In the genomic region with DNA sequence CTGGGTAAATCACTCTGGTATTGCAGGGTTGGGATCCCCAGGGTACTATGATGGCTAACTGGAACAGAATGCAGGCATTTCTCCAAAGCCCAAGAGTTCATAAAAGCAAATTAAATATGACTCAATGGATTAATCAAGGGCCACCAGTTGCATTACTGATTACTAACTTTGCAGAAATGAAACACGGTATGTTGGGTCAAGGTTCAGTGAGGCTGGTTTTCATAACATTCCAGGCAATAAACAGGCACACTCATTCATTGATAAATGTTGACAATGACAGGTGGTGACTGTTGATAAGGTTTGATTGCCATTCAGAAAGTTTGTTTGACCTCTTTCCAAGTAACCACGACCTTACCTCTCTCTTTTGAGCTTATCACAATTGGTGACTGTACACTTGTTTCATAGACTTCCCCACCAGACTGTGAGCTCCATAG, we compare ENCODE assay signal across 8 cellular contexts. TPM values are rescaled to one million over a fixed set of nuclear protein-coding genes. Genes with fewer than 3 reads are reported as not detected.
DNase-seq lines count a peak whose midpoint lies in the region; ATAC-seq and TF ChIP-seq lines count a peak whose summit lies in the region.

No MANE protein-coding gene starts in this region.

- H3K9me3 ChIP-seq in fibroblast of lung (ENCODE audit: control insufficient read depth, insufficient read depth, low read depth, low read length): no peaks in the 10 kb centered on the region

- no peaks in the 10 kb centered on the region for H3K27me3 ChIP-seq in fibroblast of lung (ENCODE audit: control insufficient read depth, insufficient read depth, low read length)

- H3K4me1 Mint-ChIP-seq in activated T-cell treated with anti-CD3 and anti-CD28 coated beads, Interleukin-2, amount 50 U/mL, for 4 hours (ENCODE audit: low read depth): peaks cover 28% of the 10 kb centered on the region

- ATAC-seq in activated T-cell treated with anti-CD3 and anti-CD28 coated beads, Interleukin-2, amount 50 U/mL, for 4 hours: no peak

- peaks cover 42% of the 10 kb centered on the region for H3K79me2 ChIP-seq in fibroblast of lung (ENCODE audit: control insufficient read depth, insufficient read depth, low read length)

- H3K9ac ChIP-seq in fibroblast of lung (ENCODE audit: insufficient read depth, low read length): peak overlapping the region; percentile 96

- H3K27me3 Mint-ChIP-seq in activated T-cell treated with anti-CD3 and anti-CD28 coated beads, Interleukin-2, amount 50 U/mL, for 4 hours (ENCODE audit: low read depth): no peaks in the 10 kb centered on the region

- peak overlapping the region; percentile 91 for H3K4me2 ChIP-seq in fibroblast of lung (ENCODE audit: extremely low read depth, insufficient read depth, low read length)

- no peak overlapping the region for H2AFZ ChIP-seq in fibroblast of lung (ENCODE audit: low read length)

- peak overlapping the region; percentile 96 for H3K27ac ChIP-seq in fibroblast of lung (ENCODE audit: insufficient read depth, low read length)

- no peaks in the 10 kb centered on the region for H3K9me3 Mint-ChIP-seq in activated T-cell treated with anti-CD3 and anti-CD28 coated beads, Interleukin-2, amount 50 U/mL, for 4 hours

- H3K4me1 ChIP-seq in fibroblast of lung (ENCODE audit: control insufficient read depth, extremely low read depth, insufficient read depth, low read length): peaks cover 26% of the 10 kb centered on the region

- H3K36me3 Mint-ChIP-seq in activated T-cell treated with anti-CD3 and anti-CD28 coated beads, Interleukin-2, amount 50 U/mL, for 4 hours (ENCODE audit: insufficient read depth): peaks cover 8% of the 10 kb centered on the region

- no peak for DNase-seq in activated T-cell treated with anti-CD3 and anti-CD28 coated beads, Interleukin-2, amount 50 U/mL, for 4 hours
- no peak for DNase-seq in activated T-cell treated with anti-CD3 and anti-CD28 coated beads, Interleukin-2, amount 50 U/mL, for 1 hour
- peak; percentile 70 for DNase-seq in T1000 (lab: John Stamatoyannopoulos, UW)
- DNase-seq in fibroblast of lung (ENCODE audit: low read depth in 2 of 2): peak; percentile 86 to 90
- peak; percentile 77 for DNase-seq in renal cortical epithelial cell (ENCODE audit: low read depth)
- DNase-seq in NCI-H2107 treated with DMSO at 0.1 percent for 48 hours (lab: John Stamatoyannopoulos, UW; ENCODE audit: unreplicated experiment): no peak
- DNase-seq in SHP77 treated with DMSO at 0.1 percent for 48 hours (lab: John Stamatoyannopoulos, UW): no peak
- no peak for DNase-seq in SW480 (ENCODE audit: low spot score)

- peak overlapping the region; percentile 86 for H3K4me3 Mint-ChIP-seq in activated T-cell treated with anti-CD3 and anti-CD28 coated beads, Interleukin-2, amount 50 U/mL, for 4 hours

- peak overlapping the region; percentile 81 to 100 (median 90) for H3K4me3 ChIP-seq in fibroblast of lung (replicated peaks in 1 of 4; ENCODE audit: control extremely low read depth in 1 of 4, insufficient read depth in 1 of 4, low read depth in 3 of 4, low read length in 4 of 4)

- no peaks in the 10 kb centered on the region for H4K20me1 ChIP-seq in fibroblast of lung (ENCODE audit: control insufficient read depth, extremely low read depth, insufficient read depth, low read length)

- no peak for TF ChIP-seq CTCF in fibroblast of lung (conservative IDR thresholded peaks at IDR 0.05 in 1 of 2, IDR thresholded peaks at IDR 0.05 in 1 of 2; ENCODE audit: low read depth in 1 of 2, low read length in 2 of 2)

- peaks cover 13% of the 10 kb centered on the region for H3K36me3 ChIP-seq in fibroblast of lung (ENCODE audit: control insufficient read depth, insufficient read depth, low read length)

RNA-seq across cellular contexts. Expression of gene AP1M1, which starts 0.5 kb away (rescaled TPM):
- 100 to 1,000 TPM in 2 of 3 donors, 10 to 100 TPM in 1; 93.4 to 109 (median 106) TPM for total RNA-seq in activated T-cell treated with anti-CD3 and anti-CD28 coated beads, Interleukin-2, amount 50 U/mL, for 4 hours
- total RNA-seq in fibroblast of lung: 48.5 and 113 TPM in 2 replicates
- polyA plus RNA-seq in fibroblast of lung: 94.4 and 130 TPM in 2 replicates
- polyA plus RNA-seq in fibroblast of lung (2012): 107 and 162 TPM in 2 replicates
- polyA minus RNA-seq in fibroblast of lung (ENCODE audit: low replicate concordance): 192 and 224 TPM in 2 replicates
- 53.7 and 144 TPM in 2 replicates for total RNA-seq in renal cortical epithelial cell

RNA-seq across cellular contexts. Expression of gene FAM32A, which starts 12.0 kb away (rescaled TPM):
- total RNA-seq in activated T-cell treated with anti-CD3 and anti-CD28 coated beads, Interleukin-2, amount 50 U/mL, for 4 hours: 10 to 100 TPM; 53.4 to 60.1 (median 56.4) TPM
- total RNA-seq in fibroblast of lung (102 and 106 TPM in 2 replicates), renal cortical epithelial cell (173 and 192 TPM in 2 replicates)
- 141 and 149 TPM in 2 replicates for polyA plus RNA-seq in fibroblast of lung
- polyA plus RNA-seq in fibroblast of lung (2012): 99.4 and 107 TPM in 2 replicates
- 50.8 and 56.8 TPM in 2 replicates for polyA minus RNA-seq in fibroblast of lung (ENCODE audit: low replicate concordance)

RNA-seq across cellular contexts. Expression of gene CIB3, which starts 23.9 kb away (rescaled TPM):
- not detected for total RNA-seq in activated T-cell treated with anti-CD3 and anti-CD28 coated beads, Interleukin-2, amount 50 U/mL, for 4 hours
- total RNA-seq in fibroblast of lung: not detected in 2 replicates
- not detected in 2 replicates for polyA plus RNA-seq in fibroblast of lung
- polyA plus RNA-seq in fibroblast of lung (2012): not detected in 2 replicates
- polyA minus RNA-seq in fibroblast of lung (ENCODE audit: low replicate concordance): not detected in 2 replicates
- total RNA-seq in renal cortical epithelial cell: not detected in 2 replicates

RNA-seq across cellular contexts. Expression of gene HSH2D, which starts 53.7 kb away (rescaled TPM):
- 1 to 10 TPM; 5.7 to 9.2 (median 7.0) TPM for total RNA-seq in activated T-cell treated with anti-CD3 and anti-CD28 coated beads, Interleukin-2, amount 50 U/mL, for 4 hours
- total RNA-seq in fibroblast of lung (not detected in 2 replicates), renal cortical epithelial cell (0.05 and 6.3 TPM in 2 replicates)
- not detected in 2 replicates for polyA plus RNA-seq in fibroblast of lung
- polyA plus RNA-seq in fibroblast of lung (2012): not detected in 2 replicates
- polyA minus RNA-seq in fibroblast of lung (ENCODE audit: low replicate concordance): not detected in 2 replicates

Comparison
In these comparisons a context has a peak if more than half of its experiments do, and no peak if none do; other contexts are left out.
1. DNase-seq: peak in T1000 (single experiment), fibroblast of lung (2 of 2) and renal cortical epithelial cell (single experiment); none in activated T-cell treated with anti-CD3 and anti-CD28 coated beads, Interleukin-2, amount 50 U/mL, for 4 hours (single experiment), activated T-cell treated with anti-CD3 and anti-CD28 coated beads, Interleukin-2, amount 50 U/mL, for 1 hour (single experiment), NCI-H2107 treated with DMSO at 0.1 percent for 48 hours (single experiment), SHP77 treated with DMSO at 0.1 percent for 48 hours (single experiment) and SW480 (single experiment).